Comparison of ENCODE assay signal across 8 cellular contexts in the genomic region with DNA sequence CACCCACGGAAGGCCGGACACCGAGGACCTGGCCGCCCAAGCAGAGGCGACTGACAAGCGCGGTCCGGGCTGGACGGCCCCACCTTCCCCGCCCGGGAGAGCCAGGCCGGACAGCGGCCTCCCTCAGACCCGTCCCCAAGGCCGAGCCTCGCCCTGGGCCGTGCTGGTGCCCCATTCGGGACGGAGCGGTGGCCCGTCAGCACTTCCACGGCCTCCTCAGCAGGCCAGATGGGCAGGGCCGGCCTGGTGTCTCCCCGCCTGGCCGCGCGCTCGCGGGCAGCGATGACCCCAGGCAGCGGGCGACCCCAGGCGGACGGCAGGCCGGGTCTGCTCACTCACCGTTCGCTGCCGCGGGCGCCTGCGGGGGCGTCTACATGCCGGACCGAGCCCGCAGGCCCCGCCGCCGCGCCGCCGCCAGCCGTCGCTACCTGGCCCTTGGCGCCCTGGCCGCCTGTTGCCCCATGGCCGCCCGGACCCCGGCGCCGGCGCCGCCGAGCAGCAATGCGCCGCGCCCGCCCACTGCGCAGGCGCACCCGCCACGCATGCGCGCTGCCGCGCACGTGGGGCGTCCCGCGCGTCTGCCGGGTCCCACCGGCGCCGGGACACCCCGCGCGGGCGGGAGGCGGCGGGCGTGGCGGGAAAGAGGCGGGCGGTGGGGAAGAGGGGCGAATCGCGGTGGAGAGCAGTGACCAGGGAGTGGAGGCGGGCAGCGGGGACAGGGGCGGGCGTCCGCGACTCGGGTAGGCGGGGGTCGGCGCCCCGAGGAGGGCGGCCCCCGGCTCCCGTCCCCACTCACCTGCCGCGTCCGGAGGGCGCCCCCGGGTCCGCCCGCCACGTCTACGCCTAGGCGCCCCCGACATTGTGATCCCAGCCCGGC. TPM values are rescaled to one million over a fixed set of nuclear protein-coding genes. Genes with fewer than 3 reads are reported as not detected.
DNase-seq lines count a peak whose midpoint lies in the region; ATAC-seq lines count a peak whose summit lies in the region.

Gene NADK (minus strand): TSS at position 521 of the 877 bp plus-strand sequence. CDS start 13,064 bp downstream, outside the sequence.

- no peaks in the 10 kb centered on the region for H3K27me3 ChIP-seq in aorta (ENCODE audit: control insufficient read depth in 1 of 2, insufficient read depth in 2 of 2, low read length in 1 of 2)

- intact Hi-C loops in aorta (cut with DNase I): no loop called here

- ATAC-seq in GM21528 (IDR thresholded peaks at IDR 0.05; ENCODE audit: low FRiP score, unreplicated experiment) (peak; percentile 32), aorta (ENCODE audit: low FRiP score) (peak; percentile 63)

- H3K36me3 Mint-ChIP-seq in IgD-negative memory B cell: peaks cover 2% of the 10 kb centered on the region
- H3K36me3 Mint-ChIP-seq in T-helper 1 cell treated with Interleukin-12 subunit alpha and Interleukin-12 subunit beta and Interleukin-4 antibody, amounts not matched to agents 30 μg/mL and 1 μg/mL, for 36 hours (ENCODE audit: low read depth): peaks cover 11% of the 10 kb centered on the region

- peaks cover 43 to 54% (median 49%) of the 10 kb centered on the region in 3 donors for H3K4me1 Mint-ChIP-seq in IgD-negative memory B cell
- H3K4me1 Mint-ChIP-seq in T-helper 1 cell treated with Interleukin-12 subunit alpha and Interleukin-12 subunit beta and Interleukin-4 antibody, amounts not matched to agents 30 μg/mL and 1 μg/mL, for 36 hours (ENCODE audit: low read depth): peaks cover 49% of the 10 kb centered on the region

- no peaks in the 10 kb centered on the region for H3K9me3 ChIP-seq in aorta (ENCODE audit: control insufficient read depth, low read length)

- peak within 1 kb of the TSS; percentile 98 to 100 (median 99) for H3K27ac Mint-ChIP-seq in IgD-negative memory B cell
- peak within 1 kb of the TSS; percentile 95 for H3K27ac Mint-ChIP-seq in T-helper 1 cell treated with Interleukin-12 subunit alpha and Interleukin-12 subunit beta and Interleukin-4 antibody, amounts not matched to agents 30 μg/mL and 1 μg/mL, for 36 hours

- 0% methylated on average over 86 to 123 of the region's 123 CpGs for WGBS in aorta, 2 donors

- H3K36me3 ChIP-seq in aorta (ENCODE audit: control insufficient read depth in 1 of 2, insufficient read depth in 2 of 2, low read length in 1 of 2): no peaks in the 10 kb centered on the region

- H3K4me3 ChIP-seq in aorta (ENCODE audit: low read length in 2 of 2): peak within 1 kb of the TSS; percentile 53 to 83

- H3K27ac ChIP-seq in aorta (ENCODE audit: low read depth in 1 of 2, low read length in 2 of 2): peak within 1 kb of the TSS; percentile 43 to 60

- H3K9me3 Mint-ChIP-seq in IgD-negative memory B cell: no peaks in the 10 kb centered on the region
- no peaks in the 10 kb centered on the region for H3K9me3 Mint-ChIP-seq in T-helper 1 cell treated with Interleukin-12 subunit alpha and Interleukin-12 subunit beta and Interleukin-4 antibody, amounts not matched to agents 30 μg/mL and 1 μg/mL, for 36 hours

- DNase-seq in EH (ENCODE audit: low read depth) (peak; percentile 67), anterior cingulate cortex (lab: John Stamatoyannopoulos, UW) (peak in 43 of 58 donors; percentile 12 to 73 (median 49)), hepatic stellate cell (ENCODE audit: low spot score) (peak; percentile 90), retina (peak; percentile 64), aorta (peak; percentile 68 to 88)

- H3K4me3 Mint-ChIP-seq in IgD-negative memory B cell: peak within 1 kb of the TSS; percentile 86 to 98 (median 96)
- peak within 1 kb of the TSS; percentile 86 for H3K4me3 Mint-ChIP-seq in T-helper 1 cell treated with Interleukin-12 subunit alpha and Interleukin-12 subunit beta and Interleukin-4 antibody, amounts not matched to agents 30 μg/mL and 1 μg/mL, for 36 hours

- no peaks in the 10 kb centered on the region for H3K27me3 Mint-ChIP-seq in IgD-negative memory B cell
- H3K27me3 Mint-ChIP-seq in T-helper 1 cell treated with Interleukin-12 subunit alpha and Interleukin-12 subunit beta and Interleukin-4 antibody, amounts not matched to agents 30 μg/mL and 1 μg/mL, for 36 hours (ENCODE audit: low read depth): no peaks in the 10 kb centered on the region

- peaks cover 0 to 3% of the 10 kb centered on the region in 2 donors for H3K4me1 ChIP-seq in aorta (ENCODE audit: control insufficient read depth in 1 of 2, insufficient read depth in 2 of 2, low read length in 2 of 2)

RNA-seq across cellular contexts. Expression of gene NADK, which starts in this region (rescaled TPM):
- 55.6 TPM for polyA plus RNA-seq in IgD-negative memory B cell
- 10 to 100 TPM; 76.0 to 79.2 TPM for total RNA-seq in aorta
- polyA plus RNA-seq in aorta: 10 to 100 TPM; 66.0 to 87.7 TPM

Comparison
In these comparisons a context has a peak if more than half of its experiments do, and no peak if none do; other contexts are left out.
1. Peak in every context shown above with its lines: DNase-seq, ATAC-seq, H3K4me3 ChIP-seq and H3K27ac ChIP-seq.